In the genomic region with DNA sequence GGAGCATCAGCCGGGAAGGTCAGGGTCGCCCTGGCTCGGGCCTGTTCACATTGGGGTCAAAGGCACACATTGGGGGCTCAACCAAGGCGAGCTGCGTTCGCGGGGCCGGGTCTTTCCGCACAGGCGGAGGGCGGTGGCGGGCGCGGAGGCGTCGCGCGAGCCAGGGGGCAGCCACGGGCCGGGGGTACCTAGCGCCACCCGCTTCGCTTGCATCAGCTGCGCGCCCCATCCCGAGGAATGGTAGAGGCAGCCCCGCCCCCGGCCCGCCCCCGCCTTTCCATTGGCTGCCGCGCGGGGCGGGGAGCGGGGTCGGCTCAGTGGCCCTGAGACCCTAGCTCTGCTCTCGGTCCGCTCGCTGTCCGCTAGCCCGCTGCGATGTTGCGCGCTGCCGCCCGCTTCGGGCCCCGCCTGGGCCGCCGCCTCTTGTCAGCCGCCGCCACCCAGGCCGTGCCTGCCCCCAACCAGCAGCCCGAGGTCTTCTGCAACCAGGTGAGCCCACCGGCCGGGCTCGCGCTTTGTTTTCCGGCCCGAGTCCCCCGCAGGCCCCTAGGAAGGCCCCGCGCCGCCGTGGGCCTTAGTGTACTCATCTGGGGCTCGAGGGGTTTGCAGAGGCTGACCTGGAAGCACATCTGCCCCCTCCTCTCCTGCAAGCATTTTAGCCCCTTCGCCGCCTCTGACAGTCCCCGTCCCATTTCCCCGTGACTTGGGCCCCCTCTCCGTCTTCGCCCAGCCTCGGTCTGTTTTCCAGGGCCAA, we compare ENCODE assay signal across 1 cellular context.
A peak's percentile ranks its signal among the peaks of the same experiment; 100 is the strongest.
TF ChIP-seq lines count a peak whose summit lies in the region.

A gene (plus strand): TSS at position 326 of the 754 bp plus-strand sequence. CDS start 50 bp downstream, at position 376.

TF ChIP-seq in WTC11, 78 proteins besides CTCF, POLR2A, EP300 and RAD21 (continued from another document):
- TF ChIP-seq ELF4 (CRISPR knock-in tag; IDR thresholded peaks at IDR 0.05; ENCODE audit: low read depth), result 0 out of 2 replicates have a peak, but pooled peaks have one; percentile 52
- no peak for TF ChIP-seq SMAD3 (CRISPR knock-in tag; IDR thresholded peaks at IDR 0.05; ENCODE audit: borderline replicate concordance)
- no peak; the same call in 1 of the 2 replicates for TF ChIP-seq ZBTB21 (CRISPR knock-in tag; IDR thresholded peaks at IDR 0.05; ENCODE audit: borderline replicate concordance)
- no peak for TF ChIP-seq JAZF1 (CRISPR knock-in tag; IDR thresholded peaks at IDR 0.05)
- TF ChIP-seq PRRX2 (CRISPR knock-in tag; IDR thresholded peaks at IDR 0.05), result no peak
- TF ChIP-seq JUN (CRISPR knock-in tag; IDR thresholded peaks at IDR 0.05), result no peak
- TF ChIP-seq, protein P1, sequence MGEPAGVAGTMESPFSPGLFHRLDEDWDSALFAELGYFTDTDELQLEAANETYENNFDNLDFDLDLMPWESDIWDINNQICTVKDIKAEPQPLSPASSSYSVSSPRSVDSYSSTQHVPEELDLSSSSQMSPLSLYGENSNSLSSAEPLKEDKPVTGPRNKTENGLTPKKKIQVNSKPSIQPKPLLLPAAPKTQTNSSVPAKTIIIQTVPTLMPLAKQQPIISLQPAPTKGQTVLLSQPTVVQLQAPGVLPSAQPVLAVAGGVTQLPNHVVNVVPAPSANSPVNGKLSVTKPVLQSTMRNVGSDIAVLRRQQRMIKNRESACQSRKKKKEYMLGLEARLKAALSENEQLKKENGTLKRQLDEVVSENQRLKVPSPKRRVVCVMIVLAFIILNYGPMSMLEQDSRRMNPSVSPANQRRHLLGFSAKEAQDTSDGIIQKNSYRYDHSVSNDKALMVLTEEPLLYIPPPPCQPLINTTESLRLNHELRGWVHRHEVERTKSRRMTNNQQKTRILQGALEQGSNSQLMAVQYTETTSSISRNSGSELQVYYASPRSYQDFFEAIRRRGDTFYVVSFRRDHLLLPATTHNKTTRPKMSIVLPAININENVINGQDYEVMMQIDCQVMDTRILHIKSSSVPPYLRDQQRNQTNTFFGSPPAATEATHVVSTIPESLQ (CRISPR knock-in tag; IDR thresholded peaks at IDR 0.05), result no peak
- TF ChIP-seq, protein P2, sequence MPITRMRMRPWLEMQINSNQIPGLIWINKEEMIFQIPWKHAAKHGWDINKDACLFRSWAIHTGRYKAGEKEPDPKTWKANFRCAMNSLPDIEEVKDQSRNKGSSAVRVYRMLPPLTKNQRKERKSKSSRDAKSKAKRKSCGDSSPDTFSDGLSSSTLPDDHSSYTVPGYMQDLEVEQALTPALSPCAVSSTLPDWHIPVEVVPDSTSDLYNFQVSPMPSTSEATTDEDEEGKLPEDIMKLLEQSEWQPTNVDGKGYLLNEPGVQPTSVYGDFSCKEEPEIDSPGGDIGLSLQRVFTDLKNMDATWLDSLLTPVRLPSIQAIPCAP (CRISPR knock-in tag; IDR thresholded peaks at IDR 0.05), result no peak
- no peak for TF ChIP-seq ZNF121 (CRISPR knock-in tag; IDR thresholded peaks at IDR 0.05)
- TF ChIP-seq, protein P3, sequence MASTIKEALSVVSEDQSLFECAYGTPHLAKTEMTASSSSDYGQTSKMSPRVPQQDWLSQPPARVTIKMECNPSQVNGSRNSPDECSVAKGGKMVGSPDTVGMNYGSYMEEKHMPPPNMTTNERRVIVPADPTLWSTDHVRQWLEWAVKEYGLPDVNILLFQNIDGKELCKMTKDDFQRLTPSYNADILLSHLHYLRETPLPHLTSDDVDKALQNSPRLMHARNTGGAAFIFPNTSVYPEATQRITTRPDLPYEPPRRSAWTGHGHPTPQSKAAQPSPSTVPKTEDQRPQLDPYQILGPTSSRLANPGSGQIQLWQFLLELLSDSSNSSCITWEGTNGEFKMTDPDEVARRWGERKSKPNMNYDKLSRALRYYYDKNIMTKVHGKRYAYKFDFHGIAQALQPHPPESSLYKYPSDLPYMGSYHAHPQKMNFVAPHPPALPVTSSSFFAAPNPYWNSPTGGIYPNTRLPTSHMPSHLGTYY (CRISPR knock-in tag; IDR thresholded peaks at IDR 0.05), result no peak
- TF ChIP-seq ZNF416 (CRISPR knock-in tag; IDR thresholded peaks at IDR 0.05), result no peak
- TF ChIP-seq RORB (CRISPR knock-in tag; IDR thresholded peaks at IDR 0.05), result no peak
